Comparison of ENCODE assay signal across 1 cellular context in the genomic region with DNA sequence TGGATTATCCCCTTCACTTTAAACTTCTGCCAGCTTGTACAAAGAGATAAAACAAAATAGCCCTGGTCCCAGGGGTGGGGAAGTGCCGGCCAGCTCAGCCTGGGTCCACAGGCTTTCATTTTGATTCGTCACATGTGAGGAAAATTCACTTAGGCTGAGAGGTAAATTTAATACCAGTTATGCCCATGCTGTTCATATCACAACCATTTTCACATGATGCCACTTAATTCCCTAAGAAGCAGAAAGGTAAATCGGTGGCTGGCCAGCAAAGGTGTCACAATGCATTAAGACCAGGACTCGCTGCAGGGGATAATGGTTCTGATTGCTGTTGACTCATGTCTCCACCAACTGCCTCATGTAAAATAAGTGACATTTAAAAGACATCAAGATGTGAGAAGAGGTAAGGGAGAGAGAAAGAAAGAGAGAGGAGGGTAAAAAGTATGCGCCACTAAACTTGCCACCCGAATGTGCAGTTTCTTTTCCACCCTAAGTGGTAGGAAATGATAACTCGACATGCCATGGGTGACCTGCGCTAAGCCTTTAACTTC.
A peak's percentile ranks its signal among the peaks of the same experiment; 100 is the strongest.
TF ChIP-seq lines count a peak whose summit lies in the region.

No MANE protein-coding gene starts in this region.

TF ChIP-seq in SK-N-SH treated with all-trans-retinoic acid at 6 μM for 48 hours, 23 proteins besides CTCF, POLR2A, EP300 and RAD21 (continued from another document):
- TF ChIP-seq CSDC2 (CRISPR knock-in tag; IDR thresholded peaks at IDR 0.05) = 0 out of 2 replicates have a peak, but pooled peaks have one; percentile 16
